11 cellular contexts compared by ENCODE assay signal in the genomic region with DNA sequence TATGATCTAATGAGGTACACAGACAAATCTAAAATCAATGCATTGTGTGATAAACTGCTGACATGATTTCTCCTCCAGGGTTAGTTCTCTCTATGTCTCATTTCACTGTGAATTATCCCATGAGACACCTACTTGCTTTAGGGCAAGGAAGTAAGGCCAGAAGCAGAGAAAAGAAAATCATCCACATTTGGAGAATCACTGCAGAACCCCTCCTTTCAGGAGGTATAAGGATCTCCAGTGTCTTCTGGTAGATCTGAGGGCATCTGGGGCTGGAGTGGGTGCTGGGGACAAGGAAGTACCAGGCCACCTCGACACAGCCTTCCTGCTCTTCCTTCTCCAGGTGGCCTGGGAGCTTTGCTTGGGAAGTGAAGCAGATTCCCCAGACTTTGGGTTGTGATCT. TPM values are rescaled to one million over a fixed set of nuclear protein-coding genes. Genes with fewer than 3 reads are reported as not detected.
DNase-seq lines count a peak whose midpoint lies in the region; ATAC-seq, FAIRE-seq and TF ChIP-seq lines count a peak whose summit lies in the region.
"Had no signal": no experiment of that assay in that cellular context is flagged by ENCODE, and none has a peak within 500 bp of the region (broad histone marks: within the 10 kb centered on the region; RNA-seq: fewer than 3 reads in every experiment).

No MANE protein-coding gene starts in this region.

- no peaks in the 10 kb centered on the region for H4K20me1 ChIP-seq in GM12878 (ENCODE audit: control insufficient read depth, insufficient read depth)

- no peak overlapping the region for H3K4me2 ChIP-seq in GM12878 (ENCODE audit: control insufficient read depth, insufficient read depth)

- H3K4me3 ChIP-seq in GM12878: no peak overlapping the region
- no peak overlapping the region for H3K4me3 ChIP-seq in kidney (ENCODE audit: low read length in 2 of 2)
- H3K4me3 ChIP-seq: MG63 had no signal

- H3K36me3 ChIP-seq in GM12878 (ENCODE audit: control insufficient read depth in 2 of 2, insufficient read depth in 2 of 2, low read length in 1 of 2): no peaks in the 10 kb centered on the region
- no peaks in the 10 kb centered on the region for H3K36me3 ChIP-seq in kidney (ENCODE audit: control insufficient read depth in 1 of 2, insufficient read depth in 2 of 2, low read length in 2 of 2)
- H3K36me3 ChIP-seq: MG63 had no signal

- no TSS peak for BruUV-seq in GM12878 (replicated peaks; lab: Mats Ljungman, UMichigan)

- ATAC-seq in GM12878 (peak; percentile 5; the same call in 2 of the 3 replicates), HG02938 (IDR thresholded peaks at IDR 0.05; ENCODE audit: unreplicated experiment) (no peak), HG03432 (IDR thresholded peaks at IDR 0.05; ENCODE audit: unreplicated experiment) (no peak), GM21786 (IDR thresholded peaks at IDR 0.05; ENCODE audit: unreplicated experiment) (no peak)
- ATAC-seq in stimulated activated memory B cell treated with anti-CD40 and anti-IgM and Interleukin-4, amounts not matched to agents 10 μg/mL and 1 μg/mL and 100 μg/mL, for 72 hours: no peak

- intact Hi-C loops in GM12878 (cut with micrococcal nuclease; ENCODE audit: unreplicated experiment): loop anchor here (1.0 to 5.0 kb wide), 7 partner anchors 24 to 1346 kb away; a partner anchor contains a TSS
- intact Hi-C loops in kidney (cut with DNase I): loop anchor here (10.0 kb wide), 1 partner anchor 58 kb away; no protein-coding TSS in a partner anchor

- POLR2A ChIA-PET in GM12878 (lab: Charles Lee): interaction anchor here (1.0 to 6.9 kb wide), 6 partner anchors 13 to 194 kb away, joined by 3 to 32 read pairs (median 4); a partner anchor contains a TSS

- no peaks in the 10 kb centered on the region for H3K27me3 ChIP-seq in GM12878 (replicated peaks in 1 of 2; ENCODE audit: control insufficient read depth in 2 of 2, insufficient read depth in 2 of 2, low read length in 1 of 2)
- H3K27me3 ChIP-seq: MG63 had no signal

- DNase-seq in HT-29 (ENCODE audit: low spot score): peak; percentile 39
- no peak for DNase-seq in GM12878 (ENCODE audit: low read depth, low spot score)
- DNase-seq in kidney: no peak
- DNase-seq in amniotic stem cell (lab: John Stamatoyannopoulos, UW): no peak

- H2AFZ ChIP-seq in GM12878 (ENCODE audit: control insufficient read depth, low read depth, low read length): no peak overlapping the region

- no peak for TF ChIP-seq POLR2A in GM12878 (IDR thresholded peaks at IDR 0.05; ENCODE audit: low read depth, low read length)

- no peaks in the 10 kb centered on the region for H3K27me3 Mint-ChIP-seq in stimulated activated memory B cell treated with anti-CD40 and anti-IgM and Interleukin-4, amounts not matched to agents 10 μg/mL and 1 μg/mL and 100 μg/mL, for 72 hours

- in situ Hi-C loops in GM12878 (cut with MboI): loop anchor here (10.0 to 25.0 kb wide), 3 partner anchors 201 to 1348 kb away; a partner anchor contains a TSS

- no peaks in the 10 kb centered on the region for H3K9me3 Mint-ChIP-seq in stimulated activated memory B cell treated with anti-CD40 and anti-IgM and Interleukin-4, amounts not matched to agents 10 μg/mL and 1 μg/mL and 100 μg/mL, for 72 hours
- H3K9me3 Mint-ChIP-seq: activated CD4-positive, alpha-beta T cell treated with anti-CD3 and anti-CD28 coated beads, Interleukin-2, amount 10 ng/mL, durations not matched to agents 7 days and 5 days; neural crest cell had no signal

- SMC1A ChIA-PET in GM12878 (lab: Charles Lee; ENCODE audit: uncharacterized antibody, unreplicated experiment): interaction anchor here (0.7 to 27.4 kb wide), 34 partner anchors 8 to 348 kb away, joined by 3 to 1048 read pairs (median 5); a partner anchor contains a TSS

- CTCF ChIA-PET in GM12878 (lab: Yijun Ruan, JAX): interaction anchor here (0.7 to 19.8 kb wide), 45 partner anchors 8 to 1216 kb away, joined by 3 to 930 read pairs (median 4); a partner anchor contains a TSS

- peak overlapping the region; percentile 54 for H3K27ac Mint-ChIP-seq in stimulated activated memory B cell treated with anti-CD40 and anti-IgM and Interleukin-4, amounts not matched to agents 10 μg/mL and 1 μg/mL and 100 μg/mL, for 72 hours
- H3K27ac Mint-ChIP-seq: activated CD4-positive, alpha-beta T cell treated with anti-CD3 and anti-CD28 coated beads, Interleukin-2, amount 10 ng/mL, durations not matched to agents 7 days and 5 days had no signal

- no peak overlapping the region for H3K4me3 Mint-ChIP-seq in stimulated activated memory B cell treated with anti-CD40 and anti-IgM and Interleukin-4, amounts not matched to agents 10 μg/mL and 1 μg/mL and 100 μg/mL, for 72 hours
- H3K4me3 Mint-ChIP-seq: activated CD4-positive, alpha-beta T cell treated with anti-CD3 and anti-CD28 coated beads, Interleukin-2, amount 10 ng/mL, durations not matched to agents 7 days and 5 days; neural crest cell had no signal

- H3K9me3 ChIP-seq in GM12878 (replicated peaks; ENCODE audit: control insufficient read depth, insufficient read depth, low read length) (no peaks in the 10 kb centered on the region), kidney (ENCODE audit: control insufficient read depth in 1 of 2, low read length in 2 of 2) (no peaks in the 10 kb centered on the region)
- H3K9me3 ChIP-seq: MG63 had no signal

- H3K27ac ChIP-seq in GM12878 (ENCODE audit: control insufficient read depth, insufficient read depth) (no peak overlapping the region), kidney (ENCODE audit: low read depth in 2 of 2, low read length in 2 of 2) (peak overlapping the region; percentile 10 to 65)

- no peaks in the 10 kb centered on the region for H3K79me2 ChIP-seq in GM12878 (ENCODE audit: control insufficient read depth, insufficient read depth, low read length)

- peaks cover 6% of the 10 kb centered on the region for H3K4me1 ChIP-seq in GM12878 (ENCODE audit: control insufficient read depth, insufficient read depth, low read length)
- peaks cover 22 to 23% of the 10 kb centered on the region in 2 donors for H3K4me1 ChIP-seq in kidney (ENCODE audit: control insufficient read depth in 1 of 2, insufficient read depth in 1 of 2, low read depth in 1 of 2, low read length in 2 of 2)

- H3K9ac ChIP-seq in GM12878 (ENCODE audit: control insufficient read depth, insufficient read depth, low read length): no peak overlapping the region
- peak overlapping the region in 1 of 2 donors; percentile 49 for H3K9ac ChIP-seq in kidney (ENCODE audit: low read length in 2 of 2)

- RAD21 ChIA-PET in GM12878 (lab: Charles Lee; ENCODE audit: unreplicated experiment): interaction anchor here (0.6 to 21.4 kb wide), 34 partner anchors 8 to 357 kb away, joined by 3 to 616 read pairs (median 5); a partner anchor contains a TSS

- no peaks in the 10 kb centered on the region for H3K36me3 Mint-ChIP-seq in stimulated activated memory B cell treated with anti-CD40 and anti-IgM and Interleukin-4, amounts not matched to agents 10 μg/mL and 1 μg/mL and 100 μg/mL, for 72 hours

- no peak for TF ChIP-seq RAD21 in GM12878 (IDR thresholded peaks at IDR 0.05; ENCODE audit: insufficient read depth, low read depth, low read length)

- no peak for FAIRE-seq in GM12878 (lab: Jason Lieb, UNC)
- FAIRE-seq in kidney (lab: Jason Lieb, UNC): no peak

- WGBS in GM12878 (ENCODE audit: insufficient coverage, insufficient replicate concordance, low lambda C conversion rate, missing lambda C conversion rate): 41% methylated on average over 1 of the region's 1 CpG

- H3K4me1 Mint-ChIP-seq in stimulated activated memory B cell treated with anti-CD40 and anti-IgM and Interleukin-4, amounts not matched to agents 10 μg/mL and 1 μg/mL and 100 μg/mL, for 72 hours: peaks cover 41% of the 10 kb centered on the region

- TF ChIP-seq EP300 in GM12878 (IDR thresholded peaks at IDR 0.05; ENCODE audit: borderline replicate concordance in 1 of 2, control insufficient read depth in 1 of 2, low read depth in 2 of 2, low read length in 2 of 2): no peak

- no peak for TF ChIP-seq CTCF in GM12878 (IDR thresholded peaks at IDR 0.05 in 2 of 3, conservative IDR thresholded peaks at IDR 0.05 in 1 of 3; ENCODE audit: control insufficient read depth in 2 of 3, extremely low read depth in 1 of 3, insufficient read depth in 1 of 3, low read depth in 3 of 3, low read length in 3 of 3)
- TF ChIP-seq CTCF in kidney (IDR thresholded peaks at IDR 0.05; ENCODE audit: borderline replicate concordance, extremely low read depth, insufficient read depth): no peak

RNA-seq across cellular contexts. Expression of a gene that starts 12.3 kb away (rescaled TPM):
- 44.2 and 48.3 TPM in 2 replicates for total RNA-seq in HT-29 (2014; rRNA removed; shearing (Covaris generic))
- total RNA-seq in GM12878 (2013; cell fraction: nucleolus; rRNA removed): 42.9 and 44.2 TPM in 2 replicates
- 15.9 and 18.0 TPM in 2 replicates for total RNA-seq in GM12878 (2014; rRNA removed)
- 15.1 and 15.8 TPM in 2 replicates for total RNA-seq in GM12878 (2014; rRNA removed; fragmentation: Illumina TruSeq; extraction: Trizol)
- 18.9 and 20.9 TPM in 2 replicates for total RNA-seq in GM12878 (2021)
- 8.6 TPM for polyA plus RNA-seq in GM12878 (2011; ENCODE audit: low read depth)
- 14.3 and 19.7 TPM in 2 replicates for polyA plus RNA-seq in GM12878 (2011; rRNA removed)
- polyA plus RNA-seq in GM12878 (2011; cell fraction: cytosol; rRNA removed): 19.0 and 21.6 TPM in 2 replicates
- polyA plus RNA-seq in GM12878 (2011; cell fraction: nucleus; rRNA removed): 39.5 and 45.1 TPM in 2 replicates
- 10.3 and 10.8 TPM in 2 replicates for polyA plus RNA-seq in GM12878 (2012)
- polyA plus RNA-seq in GM12878 (2014; fragmentation: Illumina TruSeq; extraction: Trizol): 21.1 and 22.9 TPM in 2 replicates
- polyA plus RNA-seq in GM12878 (2014; fragmentation: Nextera tagmentation; extraction: Ambion mirVana): 1 to 10 TPM; 5.5 to 6.9 TPM
- 23.4 and 24.3 TPM in 2 replicates for polyA plus RNA-seq in GM12878 (2014; rRNA removed)
- polyA plus RNA-seq in GM12878 (2016; fragmentation: Nextera tagmentation; extraction: Ambion mirVana): 10 to 100 TPM; 13.9 TPM
- 17.9 and 21.1 TPM in 2 replicates for polyA minus RNA-seq in GM12878 (2011; rRNA and poly(A)+ RNA removed)
- polyA minus RNA-seq in GM12878 (2011; cell fraction: cytosol; rRNA and poly(A)+ RNA removed): 4.0 and 7.3 TPM in 2 replicates
- 11.5 and 22.0 TPM in 2 replicates for polyA minus RNA-seq in GM12878 (2011; cell fraction: nucleus; rRNA and poly(A)+ RNA removed)
- 29.1 TPM for total RNA-seq in kidney
- polyA plus RNA-seq in kidney (ENCODE audit: insufficient read depth, low read depth, low replicate concordance): 21.0 TPM

RNA-seq across cellular contexts. Expression of a gene that starts 24.3 kb away (rescaled TPM):
- total RNA-seq in HT-29 (2014; rRNA removed; shearing (Covaris generic)): 0.15 and 0.21 TPM in 2 replicates
- total RNA-seq in GM12878 (2013; cell fraction: nucleolus; rRNA removed): 11.2 and 14.9 TPM in 2 replicates
- total RNA-seq in GM12878 (2014; rRNA removed): 11.2 and 11.9 TPM in 2 replicates
- 9.3 and 16.0 TPM in 2 replicates for total RNA-seq in GM12878 (2014; rRNA removed; fragmentation: Illumina TruSeq; extraction: Trizol)
- total RNA-seq in GM12878 (2021): 15.2 and 17.1 TPM in 2 replicates
- 0.20 TPM for polyA plus RNA-seq in GM12878 (2011; ENCODE audit: low read depth)
- 2.0 and 2.5 TPM in 2 replicates for polyA plus RNA-seq in GM12878 (2011; rRNA removed)
- 3.2 and 4.3 TPM in 2 replicates for polyA plus RNA-seq in GM12878 (2011; cell fraction: cytosol; rRNA removed)
- 5.4 and 7.6 TPM in 2 replicates for polyA plus RNA-seq in GM12878 (2011; cell fraction: nucleus; rRNA removed)
- 0.54 and 1.2 TPM in 2 replicates for polyA plus RNA-seq in GM12878 (2012)
- 10.4 and 12.8 TPM in 2 replicates for polyA plus RNA-seq in GM12878 (2014; fragmentation: Illumina TruSeq; extraction: Trizol)
- 1 to 10 TPM; 5.7 to 8.0 TPM for polyA plus RNA-seq in GM12878 (2014; fragmentation: Nextera tagmentation; extraction: Ambion mirVana)
- polyA plus RNA-seq in GM12878 (2014; rRNA removed): 11.1 and 12.2 TPM in 2 replicates
- polyA plus RNA-seq in GM12878 (2016; fragmentation: Nextera tagmentation; extraction: Ambion mirVana): 10 to 100 TPM; 16.9 to 20.9 TPM
- 2.0 and 2.3 TPM in 2 replicates for polyA minus RNA-seq in GM12878 (2011; rRNA and poly(A)+ RNA removed)
- polyA minus RNA-seq in GM12878 (2011; cell fraction: cytosol; rRNA and poly(A)+ RNA removed): 0.62 and 1.2 TPM in 2 replicates
- polyA minus RNA-seq in GM12878 (2011; cell fraction: nucleus; rRNA and poly(A)+ RNA removed): 1.1 and 1.2 TPM in 2 replicates
- 40.8 TPM for total RNA-seq in kidney
- 82.5 TPM for polyA plus RNA-seq in kidney (ENCODE audit: insufficient read depth, low read depth, low replicate concordance)
